In genomic region chr2:37324786-37325624, GRCh38 we compare ENCODE assay signal across 1 cellular context.
A peak's percentile ranks its signal among the peaks of the same experiment; 100 is the strongest.
TF ChIP-seq lines count a peak whose summit lies in the region.

PRKD3 (minus strand) TSS chr2:37324833; CDS start chr2:37316524, 8,309 bp downstream.

TF ChIP-seq in K562, 482 proteins besides CTCF, POLR2A, EP300 and RAD21 (continued from another document and continues in another):
- TF ChIP-seq PREB (CRISPR knock-in tag; IDR thresholded peaks at IDR 0.05) (no peak), SREBF1 (IDR thresholded peaks at IDR 0.05; ENCODE audit: borderline replicate concordance, low read depth, low read length) (no peak), RREB1 (CRISPR knock-in tag; IDR thresholded peaks at IDR 0.05) (no peak), ZFX (CRISPR knock-in tag; IDR thresholded peaks at IDR 0.05) (peak; percentile 69), ZC3H8 (IDR thresholded peaks at IDR 0.05) (no peak), ZNF282 (CRISPR knock-in tag; IDR thresholded peaks at IDR 0.05) (no peak), ERF (CRISPR knock-in tag; IDR thresholded peaks at IDR 0.05) (no peak), CBFA2T3 (IDR thresholded peaks at IDR 0.05) (no peak), HBP1 (CRISPR knock-in tag; IDR thresholded peaks at IDR 0.05) (no peak), CEBPB (tag; IDR thresholded peaks at IDR 0.05) (no peak), MGA (IDR thresholded peaks at IDR 0.05) (peak; percentile 92), ZHX1 (conservative IDR thresholded peaks at IDR 0.05; ENCODE audit: low read length) (no peak), ESRRA (IDR thresholded peaks at IDR 0.05; ENCODE audit: borderline replicate concordance, low read depth) (no peak), ZNF785 (CRISPR knock-in tag; IDR thresholded peaks at IDR 0.05) (no peak), HMG20B (CRISPR knock-in tag; IDR thresholded peaks at IDR 0.05) (no peak), CGGBP1 (CRISPR knock-in tag; IDR thresholded peaks at IDR 0.05) (no peak), HEY1 (CRISPR knock-in tag; IDR thresholded peaks at IDR 0.05; ENCODE audit: borderline replicate concordance) (no peak), SIN3B (IDR thresholded peaks at IDR 0.05; ENCODE audit: low read depth) (no peak), ZNF707 (CRISPR knock-in tag; conservative IDR thresholded peaks at IDR 0.05) (no peak), CBFB (CRISPR knock-in tag; IDR thresholded peaks at IDR 0.05) (peak; percentile 71; the same call in 1 of the 2 replicates), CBX2 (IDR thresholded peaks at IDR 0.05; ENCODE audit: insufficient read depth, low read length, poor library complexity, severe bottlenecking) (no peak), CBX1 (IDR thresholded peaks at IDR 0.05; ENCODE audit: low read depth) (0 out of 2 replicates have a peak, but pooled peaks have one; percentile 59), CCNT2 (IDR thresholded peaks at IDR 0.05; ENCODE audit: borderline replicate concordance, extremely low read depth, insufficient read length, low read depth, low read length) (peak; percentile 46), POLR3G (IDR thresholded peaks at IDR 0.05; ENCODE audit: extremely low read depth, insufficient read length, insufficient replicate concordance) (no peak), BCOR (IDR thresholded peaks at IDR 0.05) (no peak), ZNF140 (CRISPR knock-in tag; IDR thresholded peaks at IDR 0.05) (no peak), ZBTB26 (CRISPR knock-in tag; IDR thresholded peaks at IDR 0.05) (no peak), BACH1 (tag; IDR thresholded peaks at IDR 0.05) (no peak), ETS2 (tag; IDR thresholded peaks at IDR 0.05; ENCODE audit: borderline replicate concordance, poor library complexity, severe bottlenecking) (no peak), KDM1A (IDR thresholded peaks at IDR 0.05) (no peak), BDP1 (IDR thresholded peaks at IDR 0.05; ENCODE audit: insufficient read depth, insufficient read length) (no peak), SPI1 (IDR thresholded peaks at IDR 0.05; ENCODE audit: borderline replicate concordance, low read depth, low read length) (no peak), RHOXF2B (CRISPR knock-in tag; conservative IDR thresholded peaks at IDR 0.05) (no peak), CREB3 (tag; conservative IDR thresholded peaks at IDR 0.05; ENCODE audit: low read depth) (no peak)
